In genomic region chr11:40467771-40468170, GRCh38 we compare ENCODE assay signal across 3 cellular contexts.
"Had no signal": no experiment of that assay in that cellular context is flagged by ENCODE, and none has a peak within 500 bp of the region (broad histone marks: within the 10 kb centered on the region; RNA-seq: fewer than 3 reads in every experiment).

No MANE protein-coding gene starts in this region.

- H3K4me3 ChIP-seq: GM12878 had no signal

- DNase-seq: GDM1, GF-D8 had no signal
